In the genomic region with DNA sequence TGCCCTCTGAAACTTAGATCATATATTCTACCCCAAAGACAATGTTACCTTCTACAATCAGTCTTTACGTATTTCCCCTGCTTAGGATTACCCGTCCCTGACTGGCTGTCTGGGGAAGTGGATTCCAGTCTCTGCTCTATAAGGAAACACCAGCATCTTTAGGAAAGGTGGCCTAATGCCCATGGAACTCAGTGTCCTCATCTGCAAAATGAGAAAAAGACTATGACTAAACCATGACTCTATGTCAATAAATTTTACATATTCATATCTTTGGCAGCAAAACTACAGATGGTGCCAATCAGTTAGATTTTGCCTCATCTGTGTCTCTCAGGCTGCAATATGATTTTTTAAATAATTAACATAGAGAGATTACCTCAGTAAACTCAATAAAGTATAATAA, we compare ENCODE assay signal across 17 cellular contexts.
DNase-seq lines count a peak whose midpoint lies in the region; ATAC-seq, FAIRE-seq and TF ChIP-seq lines count a peak whose summit lies in the region.
"Had no signal": no experiment of that assay in that cellular context is flagged by ENCODE, and none has a peak within 500 bp of the region (broad histone marks: within the 10 kb centered on the region; RNA-seq: fewer than 3 reads in every experiment).

No MANE protein-coding gene starts in this region.

- no peak overlapping the region for H3K4ac ChIP-seq in IMR-90 (ENCODE audit: low read depth, low read length)

- no peak overlapping the region for H4K5ac ChIP-seq in IMR-90 (ENCODE audit: low read depth, low read length)

- H3K23ac ChIP-seq in IMR-90 (ENCODE audit: low read depth, low read length), result no peak overlapping the region

- H3K79me1 ChIP-seq in IMR-90 (ENCODE audit: low read depth in 1 of 2, low read length in 2 of 2), result no peaks in the 10 kb centered on the region; a peak in 1 of 4 replicates

- H3K9me1 ChIP-seq in IMR-90 (ENCODE audit: insufficient read depth, low read length), result no peaks in the 10 kb centered on the region

- peaks cover 4% of the 10 kb centered on the region for H3K4me1 ChIP-seq in IMR-90 (ENCODE audit: control insufficient read depth, insufficient read depth, low read length)
- H3K4me1 ChIP-seq in kidney (ENCODE audit: control insufficient read depth in 1 of 2, insufficient read depth in 1 of 2, low read depth in 1 of 2, low read length in 2 of 2), result peaks cover 0 to 1% of the 10 kb centered on the region in 2 donors

- TF ChIP-seq CTCF in IMR-90 (conservative IDR thresholded peaks at IDR 0.05; ENCODE audit: low read depth, low read length) (no peak), foreskin fibroblast (IDR thresholded peaks at IDR 0.05; ENCODE audit: low read depth, low read length) (no peak), kidney (IDR thresholded peaks at IDR 0.05; ENCODE audit: borderline replicate concordance, extremely low read depth, insufficient read depth) (no peak)

- no peaks in the 10 kb centered on the region for H3K27me3 ChIP-seq in IMR-90 (ENCODE audit: control insufficient read depth, insufficient read depth, low read length)

- POLR2A ChIA-PET in IMR-90 (lab: Charles Lee; ENCODE audit: unreplicated experiment), result no interaction called here

- H2BK20ac ChIP-seq in IMR-90 (ENCODE audit: low read depth, low read length), result no peak overlapping the region

- CTCF ChIA-PET in IMR-90 (lab: Yijun Ruan, JAX), result no interaction called here

- no peak overlapping the region for H3K4me2 ChIP-seq in IMR-90 (ENCODE audit: low read depth, low read length)

- no peak for TF ChIP-seq RAD21 in IMR-90 (IDR thresholded peaks at IDR 0.05; ENCODE audit: low read length)

- no peak overlapping the region for H2AK9ac ChIP-seq in IMR-90 (replicated peaks; ENCODE audit: low read depth, low read length, poor library complexity)

- ATAC-seq in IMR-90 (ENCODE audit: low read depth), result no peak
- no peak for ATAC-seq in GM18868 (IDR thresholded peaks at IDR 0.05; ENCODE audit: unreplicated experiment)
- ATAC-seq in Right ventricle myocardium inferior, result no peak

- no CpG with 5 or more reads among the region's 2 CpGs for WGBS in IMR-90 (ENCODE audit: extremely low coverage in 2 of 2, insufficient read length in 1 of 2), 2 experiments

- no peak overlapping the region for H2BK15ac ChIP-seq in IMR-90 (ENCODE audit: low read depth, low read length)

- H2BK120ac ChIP-seq in IMR-90 (ENCODE audit: low read depth, low read length), result no peak overlapping the region

- no peak overlapping the region for H4K8ac ChIP-seq in IMR-90 (ENCODE audit: low read depth in 2 of 2, low read length in 2 of 2)

- H3K18ac ChIP-seq in IMR-90 (ENCODE audit: low read depth, low read length), result no peak overlapping the region

- dilution Hi-C loops in IMR-90 (cut with HindIII; ENCODE audit: low sequenced_read_pairs, unreplicated experiment), result no loop called here

- BruUV-seq in IMR-90 (replicated peaks; lab: Mats Ljungman, UMichigan), result no TSS peak

- H3K36me3 ChIP-seq in IMR-90 (ENCODE audit: control insufficient read depth, insufficient read depth, low read length), result no peaks in the 10 kb centered on the region
- H3K36me3 ChIP-seq in kidney (ENCODE audit: control insufficient read depth in 1 of 2, insufficient read depth in 2 of 2, low read length in 2 of 2), result peaks cover 4% of the 10 kb centered on the region in 2 donors

- intact Hi-C loops in IMR-90 (cut with micrococcal nuclease) (no loop called here), kidney (cut with DNase I) (no loop called here), Right ventricle myocardium inferior (cut with DNase I) (no loop called here)

- no peaks in the 10 kb centered on the region for H4K20me1 ChIP-seq in IMR-90 (ENCODE audit: insufficient read depth, low read length)

- no peak overlapping the region for H3K56ac ChIP-seq in IMR-90 (ENCODE audit: extremely low read depth, insufficient read depth, low read length)

- H2AK5ac ChIP-seq in IMR-90 (ENCODE audit: low read depth, low read length), result no peak overlapping the region

- in situ Hi-C loops in IMR-90 (cut with MboI; ENCODE audit: low sequenced_read_pairs), result no loop called here

- no peak overlapping the region for H3K4me3 ChIP-seq in IMR-90 (ENCODE audit: insufficient read depth, low read depth, low read length)
- no peak overlapping the region for H3K4me3 ChIP-seq in foreskin fibroblast (ENCODE audit: low read depth in 1 of 2, low read length in 2 of 2)
- no peak overlapping the region for H3K4me3 ChIP-seq in kidney (ENCODE audit: low read length in 2 of 2)

- H3K9ac ChIP-seq in IMR-90 (ENCODE audit: low read depth, low read length) (no peak overlapping the region), kidney (ENCODE audit: low read length in 2 of 2) (no peak overlapping the region)

- H2BK5ac ChIP-seq in IMR-90 (ENCODE audit: low read depth, low read length, poor library complexity, severe bottlenecking), result no peak overlapping the region

- no peak overlapping the region for H2AFZ ChIP-seq in IMR-90 (replicated peaks; ENCODE audit: low read length, poor library complexity)

- H3K14ac ChIP-seq in IMR-90 (replicated peaks; ENCODE audit: low read depth, low read length), result no peak overlapping the region

- FAIRE-seq in kidney (lab: Jason Lieb, UNC), result no peak
- FAIRE-seq: G401.6, GM12892, H1 had no signal

- H3K27ac ChIP-seq in IMR-90 (ENCODE audit: insufficient read depth, low read length) (no peak overlapping the region), kidney (ENCODE audit: low read depth in 2 of 2, low read length in 2 of 2) (no peak overlapping the region)
- H3K27ac ChIP-seq: RWPE1 had no signal

- no peaks in the 10 kb centered on the region for H3K9me3 ChIP-seq in IMR-90 (ENCODE audit: control insufficient read depth, insufficient read depth, low read length)
- no peaks in the 10 kb centered on the region for H3K9me3 ChIP-seq in kidney (ENCODE audit: control insufficient read depth in 1 of 2, low read length in 2 of 2)
- H3K9me3 ChIP-seq: Caco-2 had no signal

- TF ChIP-seq POLR2A in IMR-90 (IDR thresholded peaks at IDR 0.05; ENCODE audit: low read depth, low read length), result no peak

- DNase-seq in ELR (ENCODE audit: low read depth), result peak; percentile 61
- DNase-seq in IMR-90, result peak; percentile 53
- DNase-seq in amniotic epithelial cell (ENCODE audit: low read depth), result peak; percentile 44
- DNase-seq in foreskin fibroblast, result peak; percentile 34 to 67
- no peak for DNase-seq in kidney
- DNase-seq in Right ventricle myocardium inferior (ENCODE audit: missing footprints), result no peak
- no peak for DNase-seq in stimulated activated CD4-positive, alpha-beta T cell treated with anti-CD3 and anti-CD28 coated beads, Interleukin-4, amount 100 ng/mL, for 4 hours
- DNase-seq: AML-193, Caco-2, NCI-H1417, NCI-H1930, NCI-H510A had no signal

- no peak overlapping the region for H4K91ac ChIP-seq in IMR-90 (ENCODE audit: insufficient read depth, low read depth, low read length)

TF ChIP-seq in IMR-90, 13 proteins besides CTCF, POLR2A, EP300 and RAD21:
- TF ChIP-seq SMC3 (IDR thresholded peaks at IDR 0.05; ENCODE audit: low read depth, low read length), result no peak
- TF ChIP-seq MAFK (IDR thresholded peaks at IDR 0.05; ENCODE audit: low read depth, low read length), result no peak

Comparison
In these comparisons a context has a peak if more than half of its experiments do, and no peak if none do; other contexts are left out.
1. DNase-seq: peak in ELR (single experiment), IMR-90 (single experiment), amniotic epithelial cell (single experiment) and foreskin fibroblast (2 of 2); none in kidney (single experiment), Right ventricle myocardium inferior (single experiment) and stimulated activated CD4-positive, alpha-beta T cell treated with anti-CD3 and anti-CD28 coated beads, Interleukin-4, amount 100 ng/mL, for 4 hours (0 of 2).